Comparison of ENCODE assay signal across 12 cellular contexts in the genomic region with DNA sequence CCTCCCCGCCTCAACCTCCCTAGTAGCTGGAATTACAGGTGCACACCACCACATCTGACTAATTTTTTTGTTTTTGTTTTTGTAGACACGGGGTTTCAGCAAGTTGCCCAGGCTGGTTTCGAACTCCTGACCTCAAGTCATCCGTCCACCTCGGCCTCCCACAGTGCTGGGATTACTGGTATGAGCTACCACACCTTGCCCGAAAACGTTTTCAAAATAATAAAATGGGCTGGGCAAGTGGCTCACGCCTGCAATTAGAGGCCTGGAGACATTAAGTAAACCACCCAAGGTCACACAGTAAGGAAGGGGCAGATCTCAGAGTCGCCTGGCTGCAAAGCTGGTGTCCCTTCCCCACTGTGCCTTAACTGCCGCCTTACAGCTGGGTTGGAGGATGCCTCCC. TPM values are rescaled to one million over a fixed set of nuclear protein-coding genes. Genes with fewer than 3 reads are reported as not detected.
"Had no signal": no experiment of that assay in that cellular context is flagged by ENCODE, and none has a peak within 500 bp of the region (broad histone marks: within the 10 kb centered on the region; RNA-seq: fewer than 3 reads in every experiment).

No MANE protein-coding gene starts in this region.

RNA-seq across cellular contexts. Expression of a gene that starts 1.6 kb away (rescaled TPM):
- total RNA-seq: cerebellum, gastroesophageal sphincter, temporal lobe had no signal
- polyA plus RNA-seq: naive thymus-derived CD4-positive, alpha-beta T cell had no signal

RNA-seq across cellular contexts. Expression of a gene that starts 23.2 kb away (rescaled TPM):
- total RNA-seq: cerebellum, dermis blood vessel endothelial cell, endothelial cell of umbilical vein, fibroblast of lung, foreskin keratinocyte, hepatocyte, osteocyte, uterus had no signal
- polyA plus RNA-seq: endothelial cell of umbilical vein, fibroblast of lung, foreskin keratinocyte, hepatocyte, immature natural killer cell had no signal

RNA-seq across cellular contexts. Expression of a gene that starts 40.3 kb away (rescaled TPM):
- total RNA-seq: cerebellum, foreskin keratinocyte had no signal
